In genomic region chr1:112714313-112715263, GRCh38 we compare ENCODE assay signal across 8 cellular contexts. TPM values are rescaled to one million over a fixed set of nuclear protein-coding genes. Genes with fewer than 3 reads are reported as not detected.
DNase-seq lines count a peak whose midpoint lies in the region; ATAC-seq and TF ChIP-seq lines count a peak whose summit lies in the region.

No MANE protein-coding gene starts in this region.

- no peak for DNase-seq in activated CD4-positive, alpha-beta memory T cell treated with anti-CD3 and anti-CD28 coated beads, Interleukin-2, amount 10 ng/mL, durations not matched to agents 7 days and 5 days
- DNase-seq in germinal center (ENCODE audit: low spot score) (peak; percentile 39), progenitor cell of endocrine pancreas (ENCODE audit: low spot score, unreplicated experiment) (no peak), COR-L47 (lab: John Stamatoyannopoulos, UW) (no peak), iPS-NIHi7 (ENCODE audit: extremely low spot score) (no peak), DMS79 treated with DMSO at 0.1 percent for 48 hours (lab: John Stamatoyannopoulos, UW) (no peak)

- H3K36me3 Mint-ChIP-seq in activated CD4-positive, alpha-beta memory T cell treated with anti-CD3 and anti-CD28 coated beads, Interleukin-2, amount 10 ng/mL, durations not matched to agents 7 days and 5 days (ENCODE audit: low read depth), result no peaks in the 10 kb centered on the region
- no peaks in the 10 kb centered on the region for H3K36me3 Mint-ChIP-seq in progenitor cell of endocrine pancreas (ENCODE audit: insufficient read depth)

- POLR2A ChIA-PET in activated CD4-positive, alpha-beta memory T cell treated with anti-CD3 and anti-CD28 coated beads, Interleukin-2, amount 10 ng/mL, durations not matched to agents 7 days and 5 days (lab: Charles Lee), result interaction anchor here (1.0 to 10.2 kb wide), 9 partner anchors 10 to 1215 kb away, joined by 3 to 51 read pairs (median 3); partner anchors contain the start of genes HIPK1, LRIG2, MOV10 and ST7L

- ATAC-seq in GM18502 (IDR thresholded peaks at IDR 0.05; ENCODE audit: poor library complexity, unreplicated experiment) (peak; percentile 25), HG03135 (IDR thresholded peaks at IDR 0.05; ENCODE audit: unreplicated experiment) (peak; percentile 3)

- TF ChIP-seq CTCF in progenitor cell of endocrine pancreas (IDR thresholded peaks at IDR 0.05; ENCODE audit: unreplicated experiment), result peak; percentile 22

- no peaks in the 10 kb centered on the region for H3K9me3 Mint-ChIP-seq in activated CD4-positive, alpha-beta memory T cell treated with anti-CD3 and anti-CD28 coated beads, Interleukin-2, amount 10 ng/mL, durations not matched to agents 7 days and 5 days
- no peaks in the 10 kb centered on the region for H3K9me3 Mint-ChIP-seq in progenitor cell of endocrine pancreas (ENCODE audit: low read depth)

- H3K4me3 Mint-ChIP-seq in activated CD4-positive, alpha-beta memory T cell treated with anti-CD3 and anti-CD28 coated beads, Interleukin-2, amount 10 ng/mL, durations not matched to agents 7 days and 5 days, result peak overlapping the region; percentile 81
- peak overlapping the region; percentile 74 for H3K4me3 Mint-ChIP-seq in progenitor cell of endocrine pancreas (ENCODE audit: low read depth)

- peaks cover 32% of the 10 kb centered on the region for H3K4me1 Mint-ChIP-seq in activated CD4-positive, alpha-beta memory T cell treated with anti-CD3 and anti-CD28 coated beads, Interleukin-2, amount 10 ng/mL, durations not matched to agents 7 days and 5 days
- peaks cover 8% of the 10 kb centered on the region for H3K4me1 Mint-ChIP-seq in progenitor cell of endocrine pancreas (ENCODE audit: low read depth)

- CTCF ChIA-PET in activated CD4-positive, alpha-beta memory T cell treated with anti-CD3 and anti-CD28 coated beads, Interleukin-2, amount 10 ng/mL, durations not matched to agents 7 days and 5 days (lab: Charles Lee), result interaction anchor here (0.7 to 7.9 kb wide), 24 partner anchors 11 to 738 kb away, joined by 3 to 96 read pairs (median 4); partner anchors contain the start of genes CAPZA1, CTTNBP2NL, LRIG2 and MOV10

- peaks cover 51% of the 10 kb centered on the region for H3K27me3 Mint-ChIP-seq in activated CD4-positive, alpha-beta memory T cell treated with anti-CD3 and anti-CD28 coated beads, Interleukin-2, amount 10 ng/mL, durations not matched to agents 7 days and 5 days
- H3K27me3 Mint-ChIP-seq in progenitor cell of endocrine pancreas, result peaks cover 73% of the 10 kb centered on the region

- no peak overlapping the region for H3K27ac Mint-ChIP-seq in activated CD4-positive, alpha-beta memory T cell treated with anti-CD3 and anti-CD28 coated beads, Interleukin-2, amount 10 ng/mL, durations not matched to agents 7 days and 5 days
- H3K27ac Mint-ChIP-seq in progenitor cell of endocrine pancreas, result no peak overlapping the region

RNA-seq across cellular contexts. Expression of gene PPM1J, which starts 0.5 kb away (rescaled TPM):
- not detected for total RNA-seq in activated CD4-positive, alpha-beta memory T cell treated with anti-CD3 and anti-CD28 coated beads, Interleukin-2, amount 10 ng/mL, durations not matched to agents 7 days and 5 days
- 0.43 and 0.71 TPM in 2 replicates for total RNA-seq in progenitor cell of endocrine pancreas

RNA-seq across cellular contexts. Expression of gene RHOC, which starts 7.7 kb away (rescaled TPM):
- total RNA-seq in activated CD4-positive, alpha-beta memory T cell treated with anti-CD3 and anti-CD28 coated beads, Interleukin-2, amount 10 ng/mL, durations not matched to agents 7 days and 5 days, result 10 to 100 TPM; 87.1 to 92.4 TPM
- 87.3 and 97.3 TPM in 2 replicates for total RNA-seq in progenitor cell of endocrine pancreas

RNA-seq across cellular contexts. Expression of gene MOV10, which starts 40.1 kb away (rescaled TPM):
- 100 to 1,000 TPM; 100 to 102 TPM for total RNA-seq in activated CD4-positive, alpha-beta memory T cell treated with anti-CD3 and anti-CD28 coated beads, Interleukin-2, amount 10 ng/mL, durations not matched to agents 7 days and 5 days
- 128 and 137 TPM in 2 replicates for total RNA-seq in progenitor cell of endocrine pancreas
